Comparison of ENCODE assay signal across 26 cellular contexts in genomic region chr5:100004969-100005368, GRCh38.
DNase-seq lines count a peak whose midpoint lies in the region; ATAC-seq and TF ChIP-seq lines count a peak whose summit lies in the region.
"Had no signal": no experiment of that assay in that cellular context is flagged by ENCODE, and none has a peak within 500 bp of the region (broad histone marks: within the 10 kb centered on the region; RNA-seq: fewer than 3 reads in every experiment).

No MANE protein-coding gene starts in this region.

- no peak overlapping the region for H3K4me3 Mint-ChIP-seq in Calu3 (ENCODE audit: low read depth, unreplicated experiment)
- H3K4me3 Mint-ChIP-seq: CD8-positive, alpha-beta T cell; GM23338 had no signal

- 0 out of 2 replicates have a peak overlapping the region, but pooled peaks have one; percentile 40 for H2AFZ ChIP-seq in PC-3 (ENCODE audit: low read length)
- H2AFZ ChIP-seq: GM23338 had no signal

- POLR2A ChIA-PET in PC-3 (lab: Charles Lee; ENCODE audit: unreplicated experiment), result no interaction called here

- H3K4me1 ChIP-seq in PC-3 (ENCODE audit: insufficient read depth, low read length) (peaks cover 9% of the 10 kb centered on the region), right atrium auricular region (no peaks in the 10 kb centered on the region)
- H3K4me1 ChIP-seq: HAP-1 had no signal

- H3K9me3 ChIP-seq in PC-3 (ENCODE audit: low read length), result no peaks in the 10 kb centered on the region
- H3K9me3 ChIP-seq in right atrium auricular region, result no peaks in the 10 kb centered on the region
- H3K9me3 ChIP-seq: HAP-1 had no signal

- H3K36me3 ChIP-seq in PC-3 (ENCODE audit: low read depth, low read length) (no peaks in the 10 kb centered on the region), right atrium auricular region (no peaks in the 10 kb centered on the region)
- H3K36me3 ChIP-seq: HAP-1 had no signal

- H3K9ac ChIP-seq in PC-3 (ENCODE audit: low read length), result no peak overlapping the region

- H3K9me3 Mint-ChIP-seq in Calu3 (ENCODE audit: low read depth, unreplicated experiment), result peaks cover 7% of the 10 kb centered on the region
- H3K9me3 Mint-ChIP-seq: GM23338 had no signal

- CTCF ChIA-PET in Calu3 (lab: Charles Lee) (no interaction called here), PC-3 (lab: Charles Lee) (no interaction called here)

- no peak overlapping the region for H3K4me3 ChIP-seq in PC-3 (ENCODE audit: low read length)
- H3K4me3 ChIP-seq in epithelial cell of esophagus (ENCODE audit: low read length), result no peak overlapping the region
- no peak overlapping the region for H3K4me3 ChIP-seq in right atrium auricular region
- H3K4me3 ChIP-seq: GM23338, HAP-1 had no signal

- H3K27ac ChIP-seq in PC-3 (ENCODE audit: low read length) (0 out of 2 replicates have a peak overlapping the region, but pooled peaks have one; percentile 8), right atrium auricular region (no peak overlapping the region)
- H3K27ac ChIP-seq: HL-60 had no signal

- H3K4me1 Mint-ChIP-seq in Calu3 (ENCODE audit: low read depth, unreplicated experiment), result peaks cover 9% of the 10 kb centered on the region
- H3K4me1 Mint-ChIP-seq: GM23338 had no signal

- no peaks in the 10 kb centered on the region for H3K27me3 Mint-ChIP-seq in Calu3 (ENCODE audit: unreplicated experiment)

- peak overlapping the region; percentile 31 for H3K4me2 ChIP-seq in PC-3 (ENCODE audit: low read length)
- H3K4me2 ChIP-seq: GM23338 had no signal

- TF ChIP-seq CTCF in Calu3 (IDR thresholded peaks at IDR 0.05; ENCODE audit: unreplicated experiment) (no peak), PC-3 (conservative IDR thresholded peaks at IDR 0.05; ENCODE audit: low read depth, low read length) (no peak), epithelial cell of esophagus (IDR thresholded peaks at IDR 0.05; ENCODE audit: insufficient read depth, low read depth, low read length, missing control alignments) (no peak), right atrium auricular region (IDR thresholded peaks at IDR 0.05) (no peak)

- H3F3A ChIP-seq in PC-3 (ENCODE audit: low read length, unreplicated experiment), result no peaks in the 10 kb centered on the region

- H4K20me1 ChIP-seq in PC-3 (ENCODE audit: low read length), result no peaks in the 10 kb centered on the region

- H3K79me2 ChIP-seq in PC-3 (ENCODE audit: low read length), result no peaks in the 10 kb centered on the region

- DNase-seq in Calu3 (peak; percentile 42), PC-3 (peak; percentile 93), epithelial cell of esophagus (ENCODE audit: low read depth) (peak; percentile 92), kidney tubule cell (ENCODE audit: low spot score) (peak; percentile 67), SHP77 treated with DMSO at 0.1 percent for 48 hours (lab: John Stamatoyannopoulos, UW) (no peak), NCI-H146 (lab: John Stamatoyannopoulos, UW) (no peak), right atrium auricular region (ENCODE audit: low spot score) (no peak)
- DNase-seq: AML-193; C1 segment of cervical spinal cord; CD8-positive, alpha-beta T cell; DMS153; GDM1; KG1; NCI-H1092 treated with DMSO at 0.1 percent for 48 hours; NCI-H1436 treated with DMSO at 0.1 percent for 48 hours; NCI-H2029 treated with DMSO at 0.1 percent for 48 hours; NCI-H226; NCI-H510A treated with DMSO at 0.1 percent for 48 hours; NCI-H774; NK-92 treated with Interleukin-12 subunit alpha and Interleukin-12 subunit beta, amount 100 ng/mL, for 24 hours; SHP77 had no signal

- H3K36me3 Mint-ChIP-seq in Calu3 (ENCODE audit: insufficient read depth, unreplicated experiment), result no peaks in the 10 kb centered on the region
- H3K36me3 Mint-ChIP-seq: CD8-positive, alpha-beta T cell had no signal

- H3K27ac Mint-ChIP-seq in Calu3 (ENCODE audit: unreplicated experiment), result peak overlapping the region; percentile 65
- H3K27ac Mint-ChIP-seq: CD8-positive, alpha-beta T cell; GM23338 had no signal

- peak; percentile 100 for ATAC-seq in PC-3
- no peak for ATAC-seq in HG03025 (IDR thresholded peaks at IDR 0.05; ENCODE audit: low FRiP score, unreplicated experiment)
- ATAC-seq: CD8-positive, alpha-beta T cell; GM23338; SK-N-SH treated with all-trans-retinoic acid at 6 μM for 48 hours had no signal

- H3K27me3 ChIP-seq in PC-3 (ENCODE audit: low read length), result no peaks in the 10 kb centered on the region
- no peaks in the 10 kb centered on the region for H3K27me3 ChIP-seq in right atrium auricular region

- H3K9me2 ChIP-seq in PC-3 (replicated peaks; ENCODE audit: low read length), result no peaks in the 10 kb centered on the region

- no TSS peak for BruUV-seq in Calu3 (replicated peaks; lab: Mats Ljungman, UMichigan)
- no TSS peak for BruUV-seq in PC-3 (replicated peaks; lab: Mats Ljungman, UMichigan)

- intact Hi-C loops in Calu3 (cut with micrococcal nuclease; ENCODE audit: unreplicated experiment) (no loop called here), PC-3 (cut with micrococcal nuclease) (loop anchor here (10.0 kb wide), 2 partner anchors 300 to 310 kb away; no protein-coding TSS in a partner anchor)

Comparison
In these comparisons a context has a peak if more than half of its experiments do, and no peak if none do; other contexts are left out.
1. DNase-seq: peak in Calu3 (single experiment), PC-3 (single experiment), epithelial cell of esophagus (single experiment) and kidney tubule cell (single experiment); none in SHP77 treated with DMSO at 0.1 percent for 48 hours (single experiment), NCI-H146 (single experiment) and right atrium auricular region (single experiment).